Comparison of ENCODE assay signal across 16 cellular contexts in the genomic region with DNA sequence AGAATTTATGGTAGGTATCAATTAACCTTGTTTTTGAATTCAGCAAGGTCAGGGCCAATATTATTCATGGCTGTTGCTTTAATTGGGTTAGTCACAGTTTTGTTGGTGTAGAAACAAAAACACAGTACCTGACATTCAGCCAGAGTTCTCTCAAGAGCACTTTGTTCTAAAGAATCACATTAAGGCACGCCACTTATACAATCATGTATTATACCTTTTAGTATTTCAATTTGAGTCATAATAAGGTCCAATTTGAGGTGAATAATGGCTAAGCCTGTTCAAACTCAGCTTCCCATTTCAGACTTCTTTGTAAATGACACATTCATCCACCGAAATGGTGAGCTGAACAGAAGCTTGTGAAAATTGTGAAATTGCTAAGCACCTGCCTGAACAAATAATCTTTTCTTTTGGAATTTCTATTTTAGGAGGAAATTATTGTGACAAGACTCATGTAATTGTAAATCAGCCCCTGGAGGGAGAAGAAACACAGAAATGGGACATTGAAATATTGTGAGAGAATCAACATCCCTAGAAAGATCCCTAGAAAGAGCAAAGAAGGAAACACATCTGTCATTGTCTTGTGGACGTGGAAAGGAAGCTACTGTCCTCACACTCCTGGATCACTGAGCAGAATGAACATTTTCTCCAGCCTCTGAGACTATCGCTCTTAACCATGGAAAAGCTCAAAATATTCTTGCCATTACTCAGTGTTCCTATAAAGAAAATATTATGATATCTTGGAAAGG. TPM values are rescaled to one million over a fixed set of nuclear protein-coding genes. Genes with fewer than 3 reads are reported as not detected.
DNase-seq lines count a peak whose midpoint lies in the region; ATAC-seq and TF ChIP-seq lines count a peak whose summit lies in the region.
"Had no signal": no experiment of that assay in that cellular context is flagged by ENCODE, and none has a peak within 500 bp of the region (broad histone marks: within the 10 kb centered on the region; RNA-seq: fewer than 3 reads in every experiment).

No MANE protein-coding gene starts in this region.

- peaks cover 8% of the 10 kb centered on the region for H3K4me1 ChIP-seq in body of pancreas
- H3K4me1 ChIP-seq: gastrocnemius medialis had no signal

- intact Hi-C loops in body of pancreas (cut with DNase I): no loop called here

- H3K27me3 ChIP-seq in body of pancreas: no peaks in the 10 kb centered on the region
- H3K27me3 ChIP-seq: gastrocnemius medialis had no signal

- WGBS in body of pancreas, 2 donors: 79 to 86% methylated on average over 4 of the region's 4 CpGs

- no peak for TF ChIP-seq CTCF in body of pancreas (IDR thresholded peaks at IDR 0.05)

- TF ChIP-seq POLR2A in body of pancreas (IDR thresholded peaks at IDR 0.05): no peak

- DNase-seq in NCI-H345 (lab: John Stamatoyannopoulos, UW) (peak; percentile 18), NCI-H345 treated with DMSO at 0.1 percent for 48 hours (lab: John Stamatoyannopoulos, UW; ENCODE audit: unreplicated experiment) (no peak), DMS153 treated with DMSO at 0.1 percent for 48 hours (lab: John Stamatoyannopoulos, UW; ENCODE audit: unreplicated experiment) (peak; percentile 7), NCI-H2107 treated with DMSO at 0.1 percent for 48 hours (lab: John Stamatoyannopoulos, UW; ENCODE audit: unreplicated experiment) (peak; percentile 93), caudate nucleus (lab: John Stamatoyannopoulos, UW) (no peak), RKO (ENCODE audit: low spot score) (no peak), NCI-H82 treated with DMSO at 0.1 percent for 48 hours (lab: John Stamatoyannopoulos, UW; ENCODE audit: unreplicated experiment) (no peak), body of pancreas (no peak)
- DNase-seq: activated B cell treated with CpG ODN at 0.5 μM for 24 hours; gastrocnemius medialis; GDM1; H7; MV-4-11; ovary; stimulated activated CD4-positive, alpha-beta T cell treated with anti-CD3 and anti-CD28 coated beads, Interleukin-4, amount 100 ng/mL, for 24 hours; trophoblast cell had no signal

- no peak overlapping the region for H3K4me3 ChIP-seq in body of pancreas
- H3K4me3 ChIP-seq: gastrocnemius medialis, ovary had no signal

- no peaks in the 10 kb centered on the region for H3K9me3 ChIP-seq in body of pancreas
- H3K9me3 ChIP-seq: gastrocnemius medialis, ovary had no signal

- H3K36me3 ChIP-seq in body of pancreas (replicated peaks in 1 of 2; ENCODE audit: insufficient read depth in 1 of 2, low read depth in 2 of 2): peaks cover 0 to 16% of the 10 kb centered on the region in 2 donors
- H3K36me3 ChIP-seq: ovary had no signal

- no peak for ATAC-seq in body of pancreas
- ATAC-seq: gastrocnemius medialis had no signal

- H3K27ac ChIP-seq in caudate nucleus (ENCODE audit: low read depth, low read length) (peak overlapping the region; percentile 40), body of pancreas (no peak overlapping the region)
- H3K27ac ChIP-seq: gastrocnemius medialis, ovary had no signal

RNA-seq across cellular contexts. Expression of a gene that starts 29.3 kb away (rescaled TPM):
- 10 to 100 TPM; 22.1 to 32.3 TPM for total RNA-seq in body of pancreas

Comparison
In these comparisons a context has a peak if more than half of its experiments do, and no peak if none do; other contexts are left out.
1. DNase-seq: peak in NCI-H345 (single experiment), DMS153 treated with DMSO at 0.1 percent for 48 hours (single experiment) and NCI-H2107 treated with DMSO at 0.1 percent for 48 hours (single experiment); none in NCI-H345 treated with DMSO at 0.1 percent for 48 hours (single experiment), caudate nucleus (0 of 61), RKO (single experiment), NCI-H82 treated with DMSO at 0.1 percent for 48 hours (single experiment) and body of pancreas (0 of 4).